ENCODE assay signal across 12 cellular contexts in the genomic region with DNA sequence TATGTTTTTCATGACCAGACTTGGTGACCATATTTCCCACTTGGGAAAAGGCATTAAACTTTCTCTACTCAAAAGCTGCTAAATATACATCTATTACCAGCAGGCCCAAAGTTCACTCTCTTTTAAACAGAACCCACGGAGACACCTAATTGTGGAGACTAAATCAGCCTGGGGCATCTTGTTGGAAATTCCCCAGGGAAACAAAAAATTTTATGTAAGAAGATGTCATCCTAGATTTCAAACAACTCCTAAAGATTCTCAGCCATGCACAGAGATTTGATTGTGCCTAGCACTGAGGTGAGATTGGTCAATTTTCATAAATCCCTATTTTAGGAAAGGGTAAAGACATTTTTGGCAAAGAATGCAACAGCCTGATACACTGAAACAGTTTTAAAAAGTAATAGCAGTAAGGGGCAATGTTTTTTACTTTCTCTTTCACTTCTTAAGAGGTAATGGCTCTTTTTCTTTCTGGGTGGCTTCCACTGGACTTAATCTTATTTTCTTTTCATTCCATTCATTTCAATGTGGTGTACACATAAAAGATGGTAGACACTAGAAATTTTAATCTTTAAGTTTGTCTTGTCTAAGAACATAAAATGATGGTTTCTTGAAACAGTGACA. TPM values are rescaled to one million over a fixed set of nuclear protein-coding genes. Genes with fewer than 3 reads are reported as not detected.
DNase-seq lines count a peak whose midpoint lies in the region; ATAC-seq and TF ChIP-seq lines count a peak whose summit lies in the region.
"Had no signal": no experiment of that assay in that cellular context is flagged by ENCODE, and none has a peak within 500 bp of the region (broad histone marks: within the 10 kb centered on the region; RNA-seq: fewer than 3 reads in every experiment).

No MANE protein-coding gene starts in this region.

- peak in 2 of 3 donors; percentile 2 to 14 for DNase-seq in immature natural killer cell
- no peak for DNase-seq in adrenal gland
- no peak for DNase-seq in foreskin keratinocyte
- DNase-seq in kidney tubule cell (ENCODE audit: low spot score) = no peak
- no peak for DNase-seq in NK-92 (lab: John Stamatoyannopoulos, UW; ENCODE audit: unreplicated experiment)
- DNase-seq: activated CD4-positive, alpha-beta T cell treated with anti-CD3 and anti-CD28 coated beads, Interleukin-2, amount 50 U/mL, for 4 hours; NCI-H526 treated with DMSO at 0.1 percent for 48 hours had no signal

- TF ChIP-seq POLR2A in adrenal gland (IDR thresholded peaks at IDR 0.05) = no peak

- H3K4me1 ChIP-seq in KMS-11 (ENCODE audit: low read depth, poor library complexity, severe bottlenecking) (peaks cover 13% of the 10 kb centered on the region), adrenal gland (replicated peaks in 1 of 2) (no peaks in the 10 kb centered on the region), foreskin keratinocyte (no peaks in the 10 kb centered on the region)

- 0 out of 2 replicates have a peak overlapping the region, but pooled peaks have one; percentile 6 for H3K27ac ChIP-seq in KMS-11
- H3K27ac ChIP-seq in adrenal gland = no peak overlapping the region
- H3K27ac ChIP-seq in foreskin keratinocyte = no peak overlapping the region

- no peaks in the 10 kb centered on the region for H3K9me3 ChIP-seq in adrenal gland (replicated peaks in 1 of 3)

- H3K9me3 Mint-ChIP-seq in immature natural killer cell = no peaks in the 10 kb centered on the region

- TF ChIP-seq CTCF in KMS-11 (conservative IDR thresholded peaks at IDR 0.05; ENCODE audit: low read depth, low read length) (no peak), adrenal gland (IDR thresholded peaks at IDR 0.05) (no peak), foreskin keratinocyte (conservative IDR thresholded peaks at IDR 0.05) (no peak)

- H3K27me3 ChIP-seq in KMS-11 (ENCODE audit: insufficient read depth, low read depth) = no peaks in the 10 kb centered on the region
- H3K27me3 ChIP-seq in adrenal gland = peaks cover 3% of the 10 kb centered on the region
- no peaks in the 10 kb centered on the region for H3K27me3 ChIP-seq in foreskin keratinocyte

- no peaks in the 10 kb centered on the region for H4K20me1 ChIP-seq in KMS-11 (ENCODE audit: insufficient read depth)

- H3K4me2 ChIP-seq in KMS-11 = peak overlapping the region; percentile 86

- peak overlapping the region; percentile 4 to 79 (median 72) for H3K27ac Mint-ChIP-seq in immature natural killer cell

- H2AFZ ChIP-seq in KMS-11 (ENCODE audit: low read depth) = peak overlapping the region; percentile 92

- peak overlapping the region; percentile 73 to 85 (median 77) for H3K4me3 Mint-ChIP-seq in immature natural killer cell

- WGBS in adrenal gland, 4 donors = 49 to 57% (median 55%) methylated on average over 1 of the region's 1 CpG

- H3K36me3 ChIP-seq in KMS-11 (ENCODE audit: insufficient read depth) = no peaks in the 10 kb centered on the region
- no peaks in the 10 kb centered on the region for H3K36me3 ChIP-seq in adrenal gland (replicated peaks in 1 of 2)

- H3K27me3 Mint-ChIP-seq in immature natural killer cell (ENCODE audit: low read depth in 3 of 3) = no peaks in the 10 kb centered on the region

- no peaks in the 10 kb centered on the region for H3K36me3 Mint-ChIP-seq in immature natural killer cell

- ATAC-seq in GM18498 (IDR thresholded peaks at IDR 0.05; ENCODE audit: unreplicated experiment) (peak; percentile 67), GM21447 (IDR thresholded peaks at IDR 0.05; ENCODE audit: unreplicated experiment) (peak; percentile 72), foreskin keratinocyte (no peak)

- H3K9ac ChIP-seq in KMS-11 = peak overlapping the region; percentile 33; the same call in 1 of the 2 replicates

- intact Hi-C loops in adrenal gland (cut with DNase I) = no loop called here

- H3K79me2 ChIP-seq in KMS-11 (ENCODE audit: insufficient read depth, low read depth) = no peaks in the 10 kb centered on the region

- H3K4me3 ChIP-seq in KMS-11 (IDR thresholded peaks at IDR 0.05; ENCODE audit: insufficient read depth, low read depth, low read length) (no peak overlapping the region), adrenal gland (peak overlapping the region in 1 of 4 donors; percentile 22)

- peaks cover 8 to 15% of the 10 kb centered on the region in 2 donors for H3K4me1 Mint-ChIP-seq in immature natural killer cell

RNA-seq across cellular contexts. Expression of a gene that starts 9.6 kb away (rescaled TPM):
- not detected for polyA plus RNA-seq in immature natural killer cell
- total RNA-seq in adrenal gland = not detected
- polyA plus RNA-seq in adrenal gland = not detected
- total RNA-seq in foreskin keratinocyte = not detected in 2 replicates
- polyA plus RNA-seq in foreskin keratinocyte = not detected in 2 replicates
- total RNA-seq: lower leg skin, temporal lobe had no signal

RNA-seq across cellular contexts. Expression of a gene that starts 23.3 kb away (rescaled TPM):
- polyA plus RNA-seq in immature natural killer cell (not detected), adrenal gland (not detected), foreskin keratinocyte (not detected in 2 replicates)
- total RNA-seq in adrenal gland (not detected), foreskin keratinocyte (not detected in 2 replicates)
- total RNA-seq: lower leg skin, temporal lobe had no signal

RNA-seq across cellular contexts. Expression of a gene that starts 27.3 kb away (rescaled TPM):
- not detected for polyA plus RNA-seq in immature natural killer cell
- total RNA-seq in adrenal gland = not detected
- polyA plus RNA-seq in adrenal gland = not detected
- not detected in 2 replicates for total RNA-seq in foreskin keratinocyte
- not detected in 2 replicates for polyA plus RNA-seq in foreskin keratinocyte
- total RNA-seq: lower leg skin, temporal lobe had no signal

RNA-seq across cellular contexts. Expression of a gene that starts 35.2 kb away (rescaled TPM):
- not detected for polyA plus RNA-seq in immature natural killer cell
- not detected for total RNA-seq in adrenal gland
- not detected for polyA plus RNA-seq in adrenal gland
- total RNA-seq in foreskin keratinocyte = not detected in 2 replicates
- not detected in 2 replicates for polyA plus RNA-seq in foreskin keratinocyte
- total RNA-seq: lower leg skin had no signal

RNA-seq across cellular contexts. Expression of a gene that starts 39.1 kb away (rescaled TPM):
- polyA plus RNA-seq in immature natural killer cell = not detected
- not detected for total RNA-seq in adrenal gland
- polyA plus RNA-seq in adrenal gland = not detected
- total RNA-seq in foreskin keratinocyte = not detected in 2 replicates
- polyA plus RNA-seq in foreskin keratinocyte = not detected in 2 replicates
- total RNA-seq: lower leg skin, temporal lobe had no signal

Comparison
In these comparisons a context has a peak if more than half of its experiments do, and no peak if none do; other contexts are left out.
1. DNase-seq: peak in immature natural killer cell (2 of 3); none in adrenal gland (0 of 7), foreskin keratinocyte (0 of 2), kidney tubule cell (single experiment) and NK-92 (single experiment).